Comparison of ENCODE assay signal across 28 cellular contexts in genomic region chr5:135442387-135443256, GRCh38. TPM values are rescaled to one million over a fixed set of nuclear protein-coding genes. Genes with fewer than 3 reads are reported as not detected.
DNase-seq lines count a peak whose midpoint lies in the region; ATAC-seq and TF ChIP-seq lines count a peak whose summit lies in the region.
"Had no signal": no experiment of that assay in that cellular context is flagged by ENCODE, and none has a peak within 500 bp of the region (broad histone marks: within the 10 kb centered on the region; RNA-seq: fewer than 3 reads in every experiment).

No MANE protein-coding gene starts in this region.

- no peak overlapping the region for H3K9ac ChIP-seq in neuronal stem cell (ENCODE audit: low read depth, low read length, poor library complexity)

- H3K4me3 ChIP-seq in neuronal stem cell (ENCODE audit: low read length in 2 of 2): no peak overlapping the region
- no peak overlapping the region for H3K4me3 ChIP-seq in vagina
- H3K4me3 ChIP-seq: SK-N-MC had no signal

- H4K8ac ChIP-seq in neuronal stem cell (ENCODE audit: low read depth, low read length): no peak overlapping the region

- peak; percentile 32 for DNase-seq in activated CD8-positive, alpha-beta memory T cell treated with anti-CD3 and anti-CD28 coated beads for 24 hours
- no peak for DNase-seq in activated CD8-positive, alpha-beta memory T cell treated with anti-CD3 and anti-CD28 coated beads, Interleukin-2, amount 50 U/mL, for 4 hours
- DNase-seq in ecto neural progenitor cell (ENCODE audit: low spot score): peak; percentile 48
- DNase-seq in neuronal stem cell (ENCODE audit: low spot score): no peak
- peak; percentile 64 to 82 for DNase-seq in vagina (ENCODE audit: extremely low spot score in 2 of 2)
- DNase-seq in AG08396 (ENCODE audit: low spot score): no peak
- no peak for DNase-seq in HT-29 (ENCODE audit: low spot score)
- DNase-seq: 8988T; activated CD4-positive, alpha-beta T cell treated with anti-CD3 and anti-CD28 coated beads for 1 hour; activated CD8-positive, alpha-beta T cell treated with anti-CD3 and anti-CD28 coated beads, Interleukin-2, amount 10 ng/mL, durations not matched to agents 7 days and 5 days; activated gamma-delta T cell treated with Interleukin-2 at 50 U/mL for 16 hours; activated T-cell treated with anti-CD3 and anti-CD28 coated beads, Interleukin-2, amount 50 U/mL, for 24 hours; CD4-positive, alpha-beta memory T cell; central memory CD4-positive, alpha-beta T cell; dermis blood vessel endothelial cell; EL; hypothalamus; left ventricle myocardium superior; NCI-H1105 treated with DMSO at 0.1 percent for 48 hours; NCI-H2081 treated with DMSO at 0.1 percent for 48 hours; NCI-H774; RPMI8226; stimulated activated CD4-positive, alpha-beta T cell treated with anti-CD3 and anti-CD28 coated beads, Interleukin-4, amount 100 ng/mL, for 4 hours had no signal

- no CpG with 5 or more reads among the region's 8 CpGs for WGBS in neuronal stem cell (ENCODE audit: extremely low coverage in 2 of 2, insufficient read length in 2 of 2, insufficient replicate concordance in 1 of 2), 2 donors

- H3K18ac ChIP-seq in neuronal stem cell (ENCODE audit: low read length): peak overlapping the region; percentile 11

- no peak overlapping the region for H2BK120ac ChIP-seq in neuronal stem cell (ENCODE audit: low read depth, low read length)

- H3K23ac ChIP-seq in neuronal stem cell (ENCODE audit: low read depth, low read length, poor library complexity): no peak overlapping the region

- no peak overlapping the region for H4K91ac ChIP-seq in neuronal stem cell (ENCODE audit: low read depth, low read length, poor library complexity)

- H2BK5ac ChIP-seq in neuronal stem cell (ENCODE audit: low read length): no peak overlapping the region

- no peak overlapping the region for H2BK15ac ChIP-seq in neuronal stem cell (ENCODE audit: low read length)

- TF ChIP-seq CTCF in vagina (IDR thresholded peaks at IDR 0.05): no peak

- H3K9me3 ChIP-seq in neuronal stem cell (replicated peaks in 1 of 2; ENCODE audit: control insufficient read depth in 2 of 2, insufficient read depth in 1 of 2, low read depth in 1 of 2, low read length in 2 of 2) (no peaks in the 10 kb centered on the region), vagina (no peaks in the 10 kb centered on the region)

- no peaks in the 10 kb centered on the region for H3K79me1 ChIP-seq in neuronal stem cell (ENCODE audit: low read depth, low read length)

- H3K4me1 ChIP-seq in neuronal stem cell (ENCODE audit: control insufficient read depth in 2 of 2, insufficient read depth in 1 of 2, low read depth in 1 of 2, low read length in 2 of 2) (peaks cover 0 to 19% of the 10 kb centered on the region in 2 donors), vagina (no peaks in the 10 kb centered on the region)

- no peak for ATAC-seq in GM18909 (IDR thresholded peaks at IDR 0.05; ENCODE audit: poor library complexity, unreplicated experiment)
- ATAC-seq: activated CD8-positive, alpha-beta T cell treated with anti-CD3 and anti-CD28 coated beads, Interleukin-2, amount 10 ng/mL, durations not matched to agents 7 days and 5 days; natural killer cell treated with Interleukin-12 subunit alpha and Interleukin-12 subunit beta and Interleukin-15 and Interleukin-18, amount 100 ng/mL, for 72 hours had no signal

- TF ChIP-seq POLR2A in vagina (IDR thresholded peaks at IDR 0.05): no peak

- H3K27me3 ChIP-seq in neuronal stem cell (ENCODE audit: control insufficient read depth in 3 of 3, insufficient read depth in 3 of 3, low read depth in 1 of 3, low read length in 3 of 3): peaks cover 0 to 10% (median 0%) of the 10 kb centered on the region in 3 experiments
- H3K27me3 ChIP-seq in vagina: no peaks in the 10 kb centered on the region

- no peak overlapping the region for H2AFZ ChIP-seq in neuronal stem cell (ENCODE audit: low read length)

- H3K4me2 ChIP-seq in neuronal stem cell (ENCODE audit: insufficient read depth, low read length, poor library complexity, severe bottlenecking): no peak overlapping the region

- H3K27ac ChIP-seq in neuronal stem cell (replicated peaks; ENCODE audit: low read length) (no peak overlapping the region), vagina (no peak overlapping the region)
- H3K27ac ChIP-seq: SK-N-MC had no signal

- H2AK5ac ChIP-seq in neuronal stem cell (ENCODE audit: low read depth, low read length): peak overlapping the region; percentile 20

- no peak overlapping the region for H2BK12ac ChIP-seq in neuronal stem cell (ENCODE audit: low read length)

- H3K36me3 ChIP-seq in neuronal stem cell (replicated peaks in 1 of 2; ENCODE audit: control insufficient read depth in 2 of 2, insufficient read depth in 2 of 2, low read length in 2 of 2) (peaks cover 0 to 2% of the 10 kb centered on the region in 2 donors), vagina (no peaks in the 10 kb centered on the region)

- H3K4ac ChIP-seq in neuronal stem cell (ENCODE audit: low read length): no peak overlapping the region

- no peak overlapping the region for H3K14ac ChIP-seq in neuronal stem cell (ENCODE audit: low read length)

- intact Hi-C loops in vagina (cut with DNase I): no loop called here

RNA-seq across cellular contexts. Expression of gene DCANP1, which starts 4.5 kb away (rescaled TPM):
- polyA plus RNA-seq in neuronal stem cell (2013, experiment 1 of 2): not detected
- not detected for polyA plus RNA-seq in neuronal stem cell (2013, experiment 2 of 2)
- total RNA-seq in vagina: not detected
- not detected in 2 replicates for total RNA-seq in HT-29 (2014; rRNA removed; shearing (Covaris generic))
- total RNA-seq: activated CD8-positive, alpha-beta T cell treated with anti-CD3 and anti-CD28 coated beads, Interleukin-2, amount 10 ng/mL, durations not matched to agents 7 days and 5 days; CD4-positive, alpha-beta memory T cell; dermis blood vessel endothelial cell; left ventricle myocardium superior; M059J; natural killer cell treated with Interleukin-12 subunit alpha and Interleukin-12 subunit beta and Interleukin-15 and Interleukin-18, amount 100 ng/mL, for 72 hours; temporal lobe had no signal
- polyA plus RNA-seq: CD4-positive, alpha-beta memory T cell had no signal

RNA-seq across cellular contexts. Expression of gene TIFAB, which starts 9.5 kb away (rescaled TPM):
- not detected for polyA plus RNA-seq in neuronal stem cell (2013, experiment 1 of 2)
- polyA plus RNA-seq in neuronal stem cell (2013, experiment 2 of 2): not detected
- total RNA-seq in vagina: not detected
- not detected in 2 replicates for total RNA-seq in HT-29 (2014; rRNA removed; shearing (Covaris generic))
- total RNA-seq: activated CD8-positive, alpha-beta T cell treated with anti-CD3 and anti-CD28 coated beads, Interleukin-2, amount 10 ng/mL, durations not matched to agents 7 days and 5 days; dermis blood vessel endothelial cell; left ventricle myocardium superior; M059J; natural killer cell treated with Interleukin-12 subunit alpha and Interleukin-12 subunit beta and Interleukin-15 and Interleukin-18, amount 100 ng/mL, for 72 hours had no signal
- polyA plus RNA-seq: CD4-positive, alpha-beta memory T cell had no signal

RNA-seq across cellular contexts. Expression of gene MACROH2A1, which starts 43.6 kb away (rescaled TPM):
- polyA plus RNA-seq in neuronal stem cell (2013, experiment 1 of 2): 191 TPM
- polyA plus RNA-seq in neuronal stem cell (2013, experiment 2 of 2): 193 TPM
- total RNA-seq in vagina: 190 TPM
- 566 and 576 TPM in 2 replicates for total RNA-seq in HT-29 (2014; rRNA removed; shearing (Covaris generic))

Comparison
In these comparisons a context has a peak if more than half of its experiments do, and no peak if none do; other contexts are left out.
1. DNase-seq: peak in activated CD8-positive, alpha-beta memory T cell treated with anti-CD3 and anti-CD28 coated beads for 24 hours (single experiment), ecto neural progenitor cell (single experiment) and vagina (2 of 2); none in activated CD8-positive, alpha-beta memory T cell treated with anti-CD3 and anti-CD28 coated beads, Interleukin-2, amount 50 U/mL, for 4 hours (single experiment), neuronal stem cell (single experiment), AG08396 (single experiment) and HT-29 (single experiment).